Comparison of ENCODE assay signal across 5 cellular contexts in the genomic region with DNA sequence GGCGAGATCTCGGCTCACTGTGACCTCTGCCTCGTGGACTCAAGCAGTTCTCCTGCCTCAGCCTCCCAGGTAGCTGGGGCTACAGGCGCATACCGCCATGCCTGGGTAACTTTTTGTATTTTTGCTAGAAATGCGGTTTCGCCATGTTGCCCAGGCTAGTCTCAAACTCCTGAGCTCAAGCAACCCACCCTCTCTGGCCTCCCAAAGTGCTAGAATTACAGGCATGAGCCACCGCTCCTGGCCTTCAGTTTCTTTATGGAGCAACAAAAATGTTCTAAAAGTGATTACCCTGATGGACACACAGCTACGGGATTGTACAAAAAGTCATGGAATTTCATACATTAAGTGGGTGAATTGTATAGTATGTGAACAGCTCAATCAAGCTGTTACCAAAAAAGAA.
"Had no signal": no experiment of that assay in that cellular context is flagged by ENCODE, and none has a peak within 500 bp of the region (broad histone marks: within the 10 kb centered on the region; RNA-seq: fewer than 3 reads in every experiment).

No MANE protein-coding gene starts in this region.

- H3K27ac ChIP-seq: HL-60 had no signal

- ATAC-seq: HepG2, K562 had no signal

- H3K27me3 Mint-ChIP-seq: IgD-negative memory B cell had no signal

- H3K4me1 Mint-ChIP-seq: IgD-negative memory B cell had no signal

- H3K27ac Mint-ChIP-seq: IgD-negative memory B cell had no signal

- DNase-seq: IMR-90 had no signal

- H3K4me3 ChIP-seq: K562 had no signal

- H3K4me3 Mint-ChIP-seq: IgD-negative memory B cell had no signal

- H3K36me3 Mint-ChIP-seq: IgD-negative memory B cell had no signal
